In the genomic region with DNA sequence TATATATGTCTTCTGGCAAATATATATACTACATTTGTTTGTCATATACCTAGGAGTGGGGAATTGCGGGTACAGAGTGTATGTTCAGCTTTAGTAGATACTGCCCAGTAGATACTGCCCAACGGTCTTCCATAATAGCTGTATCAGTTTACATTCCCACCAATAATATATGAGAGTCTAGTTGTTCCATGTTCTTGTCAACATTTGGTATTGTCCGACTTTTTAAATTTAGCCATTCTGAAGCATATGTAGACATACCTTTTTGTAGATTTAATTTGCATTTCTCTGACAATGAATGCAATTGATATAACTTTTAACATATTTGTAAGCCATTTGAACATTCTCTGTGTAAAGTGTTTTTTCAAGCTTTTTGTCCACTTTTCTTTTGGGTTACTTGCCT, we compare ENCODE assay signal across 25 cellular contexts.
DNase-seq lines count a peak whose midpoint lies in the region; ATAC-seq, FAIRE-seq and TF ChIP-seq lines count a peak whose summit lies in the region.
"Had no signal": no experiment of that assay in that cellular context is flagged by ENCODE, and none has a peak within 500 bp of the region (broad histone marks: within the 10 kb centered on the region; RNA-seq: fewer than 3 reads in every experiment).

No MANE protein-coding gene starts in this region.

- no peak overlapping the region for H3K4me3 Mint-ChIP-seq in activated CD4-positive, alpha-beta T cell treated with anti-CD3 and anti-CD28 coated beads, Interleukin-2, amount 10 ng/mL, durations not matched to agents 24 days and 14 days
- H3K4me3 Mint-ChIP-seq in natural killer cell treated with Interleukin-12 subunit alpha and Interleukin-12 subunit beta and Interleukin-15 and Interleukin-18, amount 100 ng/mL, for 72 hours: peak overlapping the region; percentile 53
- no peak overlapping the region for H3K4me3 Mint-ChIP-seq in natural killer cell
- H3K4me3 Mint-ChIP-seq: CD14-positive monocyte; CD4-positive, alpha-beta T cell; CD8-positive, alpha-beta memory T cell; H9 had no signal

- H3K4me2 ChIP-seq in GM12878 (ENCODE audit: control insufficient read depth, insufficient read depth): peak overlapping the region; percentile 8; the same call in 1 of the 2 replicates
- H3K4me2 ChIP-seq: BLaER1 treated with 17β-estradiol and CSF1 and Interleukin-3, amounts not matched to agents 10 nM and 100 nM had no signal

- WGBS in GM12878 (ENCODE audit: insufficient coverage, insufficient replicate concordance, low lambda C conversion rate, missing lambda C conversion rate): 83% methylated on average over 3 of the region's 3 CpGs

- H3K9me3 ChIP-seq in GM12878 (replicated peaks; ENCODE audit: control insufficient read depth, insufficient read depth, low read length): peaks cover 1% of the 10 kb centered on the region
- H3K9me3 ChIP-seq: BE2C had no signal

- no peak for TF ChIP-seq CTCF in natural killer cell (IDR thresholded peaks at IDR 0.05)
- no peak for TF ChIP-seq CTCF in GM12878 (IDR thresholded peaks at IDR 0.05 in 2 of 3, conservative IDR thresholded peaks at IDR 0.05 in 1 of 3; ENCODE audit: control insufficient read depth in 2 of 3, extremely low read depth in 1 of 3, insufficient read depth in 1 of 3, low read depth in 3 of 3, low read length in 3 of 3)

- peaks cover 3% of the 10 kb centered on the region for H3K9me3 Mint-ChIP-seq in activated CD4-positive, alpha-beta T cell treated with anti-CD3 and anti-CD28 coated beads, Interleukin-2, amount 10 ng/mL, durations not matched to agents 24 days and 14 days
- peaks cover 4% of the 10 kb centered on the region for H3K9me3 Mint-ChIP-seq in natural killer cell treated with Interleukin-12 subunit alpha and Interleukin-12 subunit beta and Interleukin-15 and Interleukin-18, amount 100 ng/mL, for 72 hours
- no peaks in the 10 kb centered on the region for H3K9me3 Mint-ChIP-seq in natural killer cell
- H3K9me3 Mint-ChIP-seq: CD4-positive, alpha-beta T cell; H9 had no signal

- no peak overlapping the region for H3K27ac Mint-ChIP-seq in activated CD4-positive, alpha-beta T cell treated with anti-CD3 and anti-CD28 coated beads, Interleukin-2, amount 10 ng/mL, durations not matched to agents 24 days and 14 days
- peak overlapping the region in 1 of 2 donors; percentile 31 for H3K27ac Mint-ChIP-seq in natural killer cell treated with Interleukin-12 subunit alpha and Interleukin-12 subunit beta and Interleukin-15 and Interleukin-18, amount 100 ng/mL, for 72 hours
- no peak overlapping the region for H3K27ac Mint-ChIP-seq in natural killer cell
- H3K27ac Mint-ChIP-seq: CD14-positive monocyte; CD4-positive, alpha-beta T cell; CD8-positive, alpha-beta memory T cell; H9 had no signal

- H4K20me1 ChIP-seq in GM12878 (ENCODE audit: control insufficient read depth, insufficient read depth): no peaks in the 10 kb centered on the region
- H4K20me1 ChIP-seq: BLaER1 treated with 17β-estradiol and CSF1 and Interleukin-3, amounts not matched to agents 10 nM and 100 nM had no signal

- H3K4me1 ChIP-seq in GM12878 (ENCODE audit: control insufficient read depth, insufficient read depth, low read length): peaks cover 11% of the 10 kb centered on the region
- H3K4me1 ChIP-seq: BE2C had no signal

- no peaks in the 10 kb centered on the region for H3K27me3 ChIP-seq in GM12878 (replicated peaks in 1 of 2; ENCODE audit: control insufficient read depth in 2 of 2, insufficient read depth in 2 of 2, low read length in 1 of 2)
- H3K27me3 ChIP-seq: BE2C; BLaER1 treated with 17β-estradiol and CSF1 and Interleukin-3, amounts not matched to agents 10 nM and 100 nM had no signal

- POLR2A ChIA-PET in GM12878 (lab: Charles Lee): interaction anchor here (1.1 kb wide), 2 partner anchors 12 to 83 kb away, joined by 3 to 5 read pairs; no protein-coding TSS in a partner anchor

- peaks cover 4% of the 10 kb centered on the region for H3K27me3 Mint-ChIP-seq in activated CD4-positive, alpha-beta T cell treated with anti-CD3 and anti-CD28 coated beads, Interleukin-2, amount 10 ng/mL, durations not matched to agents 24 days and 14 days
- no peaks in the 10 kb centered on the region for H3K27me3 Mint-ChIP-seq in natural killer cell treated with Interleukin-12 subunit alpha and Interleukin-12 subunit beta and Interleukin-15 and Interleukin-18, amount 100 ng/mL, for 72 hours
- H3K27me3 Mint-ChIP-seq in natural killer cell (ENCODE audit: low read depth in 2 of 2): no peaks in the 10 kb centered on the region
- H3K27me3 Mint-ChIP-seq: CD4-positive, alpha-beta T cell; CD8-positive, alpha-beta memory T cell had no signal

- H3K36me3 ChIP-seq in GM12878 (ENCODE audit: control insufficient read depth in 2 of 2, insufficient read depth in 2 of 2, low read length in 1 of 2): no peaks in the 10 kb centered on the region
- H3K36me3 ChIP-seq: BE2C; BLaER1 treated with 17β-estradiol and CSF1 and Interleukin-3, amounts not matched to agents 10 nM and 100 nM had no signal

- no peak overlapping the region for H3K4me3 ChIP-seq in GM12878
- H3K4me3 ChIP-seq: BLaER1 treated with 17β-estradiol and CSF1 and Interleukin-3, amounts not matched to agents 10 nM and 100 nM; GM23248 had no signal

- no peak for TF ChIP-seq EP300 in GM12878 (IDR thresholded peaks at IDR 0.05; ENCODE audit: borderline replicate concordance in 1 of 2, control insufficient read depth in 1 of 2, low read depth in 2 of 2, low read length in 2 of 2)

- peak; percentile 7 for DNase-seq in activated CD4-positive, alpha-beta T cell treated with anti-CD3 and anti-CD28 coated beads, Interleukin-2, amount 10 ng/mL, durations not matched to agents 24 days and 14 days
- DNase-seq in activated CD4-positive, alpha-beta T cell treated with anti-CD3 and anti-CD28 coated beads for 48 hours: no peak
- DNase-seq in natural killer cell treated with Interleukin-12 subunit alpha and Interleukin-12 subunit beta and Interleukin-15 and Interleukin-18, amount 100 ng/mL, for 72 hours (ENCODE audit: low spot score): no peak
- no peak for DNase-seq in natural killer cell
- DNase-seq in GM12878 (ENCODE audit: low read depth, low spot score): no peak
- DNase-seq in ecto neural progenitor cell (ENCODE audit: low spot score): no peak
- DNase-seq in activated effector memory CD4-positive, alpha-beta T cell treated with anti-CD3 and anti-CD28 coated beads, Interleukin-2, amount 50 U/mL, for 16 hours: no peak
- DNase-seq in stimulated activated CD4-positive, alpha-beta T cell treated with anti-CD3 and anti-CD28 coated beads, Interleukin-1b, Interleukin-23, amount 100 ng/mL, for 48 hours: no peak
- DNase-seq: ACHN; AML-193; BE2C; CD4-positive, alpha-beta T cell; CD8-positive, alpha-beta memory T cell; DMS 273 treated with DMSO at 0.1 percent for 48 hours; DMS79; EL; GDM1; GM23248; H9 had no signal

- H3K79me2 ChIP-seq in GM12878 (ENCODE audit: control insufficient read depth, insufficient read depth, low read length): peaks cover 4% of the 10 kb centered on the region

- ATAC-seq in natural killer cell treated with Interleukin-12 subunit alpha and Interleukin-12 subunit beta and Interleukin-15 and Interleukin-18, amount 100 ng/mL, for 72 hours: no peak
- no peak for ATAC-seq in natural killer cell
- no peak for ATAC-seq in GM12878
- ATAC-seq: HCT116 had no signal

- no peak for TF ChIP-seq POLR2A in GM12878 (IDR thresholded peaks at IDR 0.05; ENCODE audit: low read depth, low read length)

- H2AFZ ChIP-seq in GM12878 (ENCODE audit: control insufficient read depth, low read depth, low read length): no peak overlapping the region
- H2AFZ ChIP-seq: GM23248 had no signal

- H3K27ac ChIP-seq in GM12878 (ENCODE audit: control insufficient read depth, insufficient read depth): no peak overlapping the region; the same call in 1 of the 2 replicates
- H3K27ac ChIP-seq: 22Rv1; BLaER1 treated with 17β-estradiol and CSF1 and Interleukin-3, amounts not matched to agents 10 nM and 100 nM; GM23248 had no signal

- CTCF ChIA-PET in GM12878 (lab: Yijun Ruan, JAX): interaction anchor here (1.3 kb wide), 1 partner anchor 443 kb away, joined by 4 read pairs; no protein-coding TSS in a partner anchor

- H3K4me1 Mint-ChIP-seq in activated CD4-positive, alpha-beta T cell treated with anti-CD3 and anti-CD28 coated beads, Interleukin-2, amount 10 ng/mL, durations not matched to agents 24 days and 14 days: peaks cover 21% of the 10 kb centered on the region
- H3K4me1 Mint-ChIP-seq in natural killer cell treated with Interleukin-12 subunit alpha and Interleukin-12 subunit beta and Interleukin-15 and Interleukin-18, amount 100 ng/mL, for 72 hours (ENCODE audit: low read depth in 2 of 2): peaks cover 55 to 66% of the 10 kb centered on the region in 2 donors
- H3K4me1 Mint-ChIP-seq in natural killer cell: peaks cover 50% of the 10 kb centered on the region in 2 donors

- no TSS peak for BruUV-seq in GM12878 (replicated peaks; lab: Mats Ljungman, UMichigan)

- H3K36me3 Mint-ChIP-seq in activated CD4-positive, alpha-beta T cell treated with anti-CD3 and anti-CD28 coated beads, Interleukin-2, amount 10 ng/mL, durations not matched to agents 24 days and 14 days (ENCODE audit: low read depth): peaks cover 5% of the 10 kb centered on the region
- H3K36me3 Mint-ChIP-seq in natural killer cell treated with Interleukin-12 subunit alpha and Interleukin-12 subunit beta and Interleukin-15 and Interleukin-18, amount 100 ng/mL, for 72 hours: peaks cover 20% of the 10 kb centered on the region
- no peaks in the 10 kb centered on the region for H3K36me3 Mint-ChIP-seq in natural killer cell
- H3K36me3 Mint-ChIP-seq: CD14-positive monocyte had no signal

- intact Hi-C loops in activated CD4-positive, alpha-beta T cell treated with anti-CD3 and anti-CD28 coated beads, Interleukin-2, amount 10 ng/mL, durations not matched to agents 24 days and 14 days (cut with micrococcal nuclease): loop anchor here (1.0 kb wide), 1 partner anchor 66 kb away; no protein-coding TSS in a partner anchor
- intact Hi-C loops in natural killer cell (cut with micrococcal nuclease) (no loop called here), GM12878 (cut with micrococcal nuclease; ENCODE audit: unreplicated experiment) (no loop called here)

- SMC1A ChIA-PET in GM12878 (lab: Charles Lee; ENCODE audit: uncharacterized antibody, unreplicated experiment): interaction anchor here (1.1 to 2.5 kb wide), 10 partner anchors 9 to 67 kb away, joined by 3 to 12 read pairs (median 6); no protein-coding TSS in a partner anchor

- in situ Hi-C loops in GM12878 (cut with MboI): no loop called here

- no peak overlapping the region for H3K9ac ChIP-seq in GM12878 (ENCODE audit: control insufficient read depth, insufficient read depth, low read length)
- H3K9ac ChIP-seq: BLaER1 treated with 17β-estradiol and CSF1 and Interleukin-3, amounts not matched to agents 10 nM and 100 nM; GM23248 had no signal

- no peak for FAIRE-seq in GM12878 (lab: Jason Lieb, UNC)
- FAIRE-seq: D721Med, H1 had no signal

- no peak for TF ChIP-seq RAD21 in GM12878 (IDR thresholded peaks at IDR 0.05; ENCODE audit: insufficient read depth, low read depth, low read length)

- RAD21 ChIA-PET in GM12878 (lab: Charles Lee; ENCODE audit: unreplicated experiment): interaction anchor here (0.9 to 2.3 kb wide), 6 partner anchors 9 to 67 kb away, joined by 3 to 9 read pairs (median 4); no protein-coding TSS in a partner anchor
